In genomic region chr5:80134879-80135278, GRCh38 we compare ENCODE assay signal across 15 cellular contexts.
DNase-seq lines count a peak whose midpoint lies in the region; ATAC-seq and TF ChIP-seq lines count a peak whose summit lies in the region.
"Had no signal": no experiment of that assay in that cellular context is flagged by ENCODE, and none has a peak within 500 bp of the region (broad histone marks: within the 10 kb centered on the region; RNA-seq: fewer than 3 reads in every experiment).

No MANE protein-coding gene starts in this region.

- no peak overlapping the region for H3K4me3 Mint-ChIP-seq in activated CD4-positive, alpha-beta T cell treated with anti-CD3 and anti-CD28 coated beads for 36 hours

- H3K4me2 ChIP-seq in Loucy (ENCODE audit: low read depth, low read length, poor library complexity, severe bottlenecking) (peak overlapping the region; percentile 75), neuronal stem cell (ENCODE audit: insufficient read depth, low read length, poor library complexity, severe bottlenecking) (no peak overlapping the region), smooth muscle cell (no peak overlapping the region)

- no peak overlapping the region for H3K23ac ChIP-seq in neuronal stem cell (ENCODE audit: low read depth, low read length, poor library complexity)

- peak overlapping the region; percentile 18 for H3K27ac ChIP-seq in ectodermal cell (ENCODE audit: insufficient read depth, low read depth, low read length, poor library complexity, severe bottlenecking)
- no peak overlapping the region for H3K27ac ChIP-seq in neuronal stem cell (replicated peaks; ENCODE audit: low read length)
- no peak overlapping the region for H3K27ac ChIP-seq in smooth muscle cell (ENCODE audit: low read depth)

- H3K4me1 Mint-ChIP-seq in activated CD4-positive, alpha-beta T cell treated with anti-CD3 and anti-CD28 coated beads for 36 hours: peaks cover 83% of the 10 kb centered on the region

- H4K91ac ChIP-seq in neuronal stem cell (ENCODE audit: low read depth, low read length, poor library complexity): no peak overlapping the region

- H3K27me3 ChIP-seq in Loucy (ENCODE audit: insufficient read depth, low read length, poor library complexity, severe bottlenecking) (no peaks in the 10 kb centered on the region), ectodermal cell (ENCODE audit: control insufficient read depth, insufficient read depth, low read length, poor library complexity, severe bottlenecking) (no peaks in the 10 kb centered on the region), neuronal stem cell (ENCODE audit: control insufficient read depth in 3 of 3, insufficient read depth in 3 of 3, low read depth in 1 of 3, low read length in 3 of 3) (no peaks in the 10 kb centered on the region), smooth muscle cell (ENCODE audit: low read depth) (no peaks in the 10 kb centered on the region)
- H3K27me3 ChIP-seq: right lobe of liver had no signal

- CTCF ChIA-PET in activated CD4-positive, alpha-beta T cell treated with anti-CD3 and anti-CD28 coated beads for 36 hours (lab: Charles Lee): interaction anchor here (1.7 to 2.6 kb wide), 2 partner anchors 43 to 119 kb away, joined by 6 to 8 read pairs; no protein-coding TSS in a partner anchor

- ATAC-seq in activated CD4-positive, alpha-beta T cell treated with anti-CD3 and anti-CD28 coated beads for 36 hours: no peak
- ATAC-seq: left colon had no signal

- peak overlapping the region; percentile 94 for H3K27ac Mint-ChIP-seq in activated CD4-positive, alpha-beta T cell treated with anti-CD3 and anti-CD28 coated beads for 36 hours

- H3F3A ChIP-seq in Loucy (ENCODE audit: low read depth) (peaks cover 19% of the 10 kb centered on the region), smooth muscle cell (ENCODE audit: low read depth) (peaks cover 6% of the 10 kb centered on the region)

- H3K36me3 ChIP-seq in Loucy (ENCODE audit: insufficient read depth, low read length) (peaks cover 6% of the 10 kb centered on the region; the same call in 1 of the 2 replicates), ectodermal cell (ENCODE audit: control insufficient read depth, insufficient read depth, low read length) (no peaks in the 10 kb centered on the region), neuronal stem cell (replicated peaks in 1 of 2; ENCODE audit: control insufficient read depth in 2 of 2, insufficient read depth in 2 of 2, low read length in 2 of 2) (no peaks in the 10 kb centered on the region), smooth muscle cell (ENCODE audit: low read depth) (no peaks in the 10 kb centered on the region)

- 74 to 84% methylated on average over 3 of the region's 3 CpGs for WGBS in ectodermal cell, 2 experiments
- no CpG with 5 or more reads among the region's 3 CpGs for WGBS in neuronal stem cell (ENCODE audit: extremely low coverage in 2 of 2, insufficient read length in 2 of 2, insufficient replicate concordance in 1 of 2), 2 donors
- 75% methylated on average over 3 of the region's 3 CpGs for WGBS in smooth muscle cell (ENCODE audit: low lambda C conversion rate)

- H3K4me3 ChIP-seq in Loucy (ENCODE audit: low read length, poor library complexity, severe bottlenecking): no peak overlapping the region
- H3K4me3 ChIP-seq in ectodermal cell (ENCODE audit: insufficient read depth, low read depth, low read length): no peak overlapping the region
- H3K4me3 ChIP-seq in neuronal stem cell (ENCODE audit: low read length in 2 of 2): no peak overlapping the region
- no peak overlapping the region for H3K4me3 ChIP-seq in smooth muscle cell
- H3K4me3 ChIP-seq: right lobe of liver had no signal

- TF ChIP-seq CTCF in Loucy (conservative IDR thresholded peaks at IDR 0.05; ENCODE audit: low read length) (no peak), smooth muscle cell (IDR thresholded peaks at IDR 0.05; ENCODE audit: borderline replicate concordance, insufficient read depth, poor library complexity, severe bottlenecking) (no peak)

- POLR2A ChIA-PET in activated CD4-positive, alpha-beta T cell treated with anti-CD3 and anti-CD28 coated beads for 36 hours (lab: Charles Lee): interaction anchor here (1.7 kb wide), 1 partner anchor 9 kb away, joined by 6 read pairs; no protein-coding TSS in a partner anchor

- no peaks in the 10 kb centered on the region for H3K9me3 ChIP-seq in Loucy (ENCODE audit: insufficient read depth, low read depth, low read length)
- no peaks in the 10 kb centered on the region for H3K9me3 ChIP-seq in ectodermal cell (ENCODE audit: control insufficient read depth, low read length)
- H3K9me3 ChIP-seq in neuronal stem cell (replicated peaks in 1 of 2; ENCODE audit: control insufficient read depth in 2 of 2, insufficient read depth in 1 of 2, low read depth in 1 of 2, low read length in 2 of 2): no peaks in the 10 kb centered on the region
- H3K9me3 ChIP-seq in smooth muscle cell (replicated peaks; ENCODE audit: low read depth): no peaks in the 10 kb centered on the region
- H3K9me3 ChIP-seq: right lobe of liver had no signal

- DNase-seq in activated CD4-positive, alpha-beta T cell treated with anti-CD3 and anti-CD28 coated beads for 36 hours: no peak
- no peak for DNase-seq in activated CD4-positive, alpha-beta T cell treated with anti-CD3 and anti-CD28 coated beads for 4 hours
- DNase-seq in neuronal stem cell (ENCODE audit: low spot score): no peak
- DNase-seq in NCI-H1417 (lab: John Stamatoyannopoulos, UW): no peak
- no peak for DNase-seq in smooth muscle cell (lab: John Stamatoyannopoulos, UW; ENCODE audit: unreplicated experiment)
- DNase-seq in cerebellar nuclear complex (lab: John Stamatoyannopoulos, UW): no peak
- DNase-seq: activated T-cell treated with anti-CD3 and anti-CD28 coated beads for 4 hours; COR-L47; left colon; NCI-H1105; right lobe of liver; SHP77 treated with DMSO at 0.1 percent for 48 hours; stimulated activated naive CD4-positive, alpha-beta T cell treated with Interleukin-2 at 50 U/mL for 16 hours had no signal

- no peak overlapping the region for H3K4ac ChIP-seq in neuronal stem cell (ENCODE audit: low read length)

- no peaks in the 10 kb centered on the region for H3K27me3 Mint-ChIP-seq in activated CD4-positive, alpha-beta T cell treated with anti-CD3 and anti-CD28 coated beads for 36 hours

- H3K4me1 ChIP-seq in Loucy (ENCODE audit: insufficient read depth, low read length, poor library complexity, severe bottlenecking) (peaks cover 54% of the 10 kb centered on the region), ectodermal cell (ENCODE audit: control insufficient read depth, insufficient read depth, low read length) (peaks cover 4% of the 10 kb centered on the region), neuronal stem cell (ENCODE audit: control insufficient read depth in 2 of 2, insufficient read depth in 1 of 2, low read depth in 1 of 2, low read length in 2 of 2) (peaks cover 4 to 5% of the 10 kb centered on the region in 2 donors), smooth muscle cell (ENCODE audit: low read depth) (no peaks in the 10 kb centered on the region)
- H3K4me1 ChIP-seq: right lobe of liver had no signal

- no peak overlapping the region for H2BK12ac ChIP-seq in neuronal stem cell (ENCODE audit: low read length)

- H3K14ac ChIP-seq in neuronal stem cell (ENCODE audit: low read length): no peak overlapping the region

- no peak overlapping the region for H2BK120ac ChIP-seq in neuronal stem cell (ENCODE audit: low read depth, low read length)

- H2BK15ac ChIP-seq in neuronal stem cell (ENCODE audit: low read length): no peak overlapping the region

- no peaks in the 10 kb centered on the region for H4K20me1 ChIP-seq in Loucy (ENCODE audit: insufficient read depth, low read length, poor library complexity, severe bottlenecking)
- no peaks in the 10 kb centered on the region for H4K20me1 ChIP-seq in smooth muscle cell (ENCODE audit: low read depth)

- H3K79me2 ChIP-seq in Loucy (ENCODE audit: insufficient read depth, low read length): no peaks in the 10 kb centered on the region
- H3K79me2 ChIP-seq in smooth muscle cell (ENCODE audit: low read depth): no peaks in the 10 kb centered on the region

- no peak overlapping the region for H4K8ac ChIP-seq in neuronal stem cell (ENCODE audit: low read depth, low read length)

- no peaks in the 10 kb centered on the region for H3K79me1 ChIP-seq in neuronal stem cell (ENCODE audit: low read depth, low read length)

- no peak overlapping the region for H3K18ac ChIP-seq in neuronal stem cell (ENCODE audit: low read length)

- peaks cover 20% of the 10 kb centered on the region for H3K36me3 Mint-ChIP-seq in activated CD4-positive, alpha-beta T cell treated with anti-CD3 and anti-CD28 coated beads for 36 hours (ENCODE audit: low read depth)

- no peaks in the 10 kb centered on the region for H3K9me2 ChIP-seq in Loucy (replicated peaks; ENCODE audit: low read depth, low read length)

- no peak overlapping the region for H2BK5ac ChIP-seq in neuronal stem cell (ENCODE audit: low read length)

- intact Hi-C loops in activated CD4-positive, alpha-beta T cell treated with anti-CD3 and anti-CD28 coated beads for 36 hours (cut with DNase I, micrococcal nuclease): no loop called here

- H2AFZ ChIP-seq in Loucy (ENCODE audit: low read length) (no peak overlapping the region), neuronal stem cell (ENCODE audit: low read length) (peak overlapping the region; percentile 38), smooth muscle cell (ENCODE audit: low read depth) (no peak overlapping the region)

- H3K9me3 Mint-ChIP-seq in activated CD4-positive, alpha-beta T cell treated with anti-CD3 and anti-CD28 coated beads for 36 hours (ENCODE audit: low read depth): peaks cover 15% of the 10 kb centered on the region

- H3K9ac ChIP-seq in Loucy (ENCODE audit: low read depth, low read length, poor library complexity, severe bottlenecking): peak overlapping the region; percentile 64
- H3K9ac ChIP-seq in neuronal stem cell (ENCODE audit: low read depth, low read length, poor library complexity): no peak overlapping the region
- no peak overlapping the region for H3K9ac ChIP-seq in smooth muscle cell (ENCODE audit: low read depth)

- H2AK5ac ChIP-seq in neuronal stem cell (ENCODE audit: low read depth, low read length): no peak overlapping the region
